1 cellular context compared by ENCODE assay signal in genomic region chr17:1710807-1711553, GRCh38.
TF ChIP-seq lines count a peak whose summit lies in the region.

No MANE protein-coding gene starts in this region.

TF ChIP-seq in HCT116, 20 proteins besides CTCF, POLR2A, EP300 and RAD21 (continued from another document):
- TF ChIP-seq CBX3 (IDR thresholded peaks at IDR 0.05; ENCODE audit: low read depth) = no peak
- TF ChIP-seq POLR2AphosphoS5 (IDR thresholded peaks at IDR 0.05; ENCODE audit: low read depth, low read length) = no peak
